ENCODE assay signal across 16 cellular contexts in genomic region chr2:5723791-5724735, GRCh38. TPM values are rescaled to one million over a fixed set of nuclear protein-coding genes. Genes with fewer than 3 reads are reported as not detected.
A peak's percentile ranks its signal among the peaks of the same experiment; 100 is the strongest.
DNase-seq lines count a peak whose midpoint lies in the region; ATAC-seq and TF ChIP-seq lines count a peak whose summit lies in the region.
"Had no signal": no experiment of that assay in that cellular context is flagged by ENCODE, and none has a peak within 500 bp of the region (broad histone marks: within the 10 kb centered on the region; RNA-seq: fewer than 3 reads in every experiment).

No MANE protein-coding gene starts in this region.

- H3K4me3 Mint-ChIP-seq in WTC11 (no peak overlapping the region), progenitor cell of endocrine pancreas (ENCODE audit: low read depth) (peak overlapping the region; percentile 14)
- H3K4me3 Mint-ChIP-seq: B cell; CD8-positive, alpha-beta T cell had no signal

- H3K9ac ChIP-seq in IMR-90 (ENCODE audit: low read depth, low read length) (no peak overlapping the region), iPS-20b (ENCODE audit: low read depth, low read length) (peak overlapping the region; percentile 73; the same call in 1 of the 2 replicates)
- H3K9ac ChIP-seq: BLaER1 treated with 17β-estradiol and CSF1 and Interleukin-3, amounts not matched to agents 10 nM and 100 nM had no signal

- H2AFZ ChIP-seq in IMR-90 (replicated peaks; ENCODE audit: low read length, poor library complexity): no peak overlapping the region

- no peaks in the 10 kb centered on the region for H4K20me1 ChIP-seq in IMR-90 (ENCODE audit: insufficient read depth, low read length)
- H4K20me1 ChIP-seq: BLaER1 treated with 17β-estradiol and CSF1 and Interleukin-3, amounts not matched to agents 10 nM and 100 nM had no signal

- DNase-seq in IMR-90 (peak; percentile 32), WTC11 (ENCODE audit: low spot score) (no peak), progenitor cell of endocrine pancreas (ENCODE audit: low spot score, unreplicated experiment) (no peak), NCI-H524 treated with DMSO at 0.1 percent for 48 hours (lab: John Stamatoyannopoulos, UW) (no peak)
- DNase-seq in NK-92 treated with Interleukin-12 subunit alpha and Interleukin-12 subunit beta, amount 100 ng/mL, for 24 hours (lab: John Stamatoyannopoulos, UW): no peak
- DNase-seq: Calu3; CD8-positive, alpha-beta T cell; DMS79 treated with DMSO at 0.1 percent for 48 hours; HCEC 1CT had no signal

- no peaks in the 10 kb centered on the region for H3K9me1 ChIP-seq in IMR-90 (ENCODE audit: insufficient read depth, low read length)

- H3K4ac ChIP-seq in IMR-90 (ENCODE audit: low read depth, low read length): no peak overlapping the region

- H3K14ac ChIP-seq in IMR-90 (replicated peaks; ENCODE audit: low read depth, low read length): no peak overlapping the region

- H3K4me1 ChIP-seq in IMR-90 (ENCODE audit: control insufficient read depth, insufficient read depth, low read length): peaks cover 10% of the 10 kb centered on the region; the same call in 1 of the 2 replicates
- peaks cover 15% of the 10 kb centered on the region for H3K4me1 ChIP-seq in iPS-20b (ENCODE audit: insufficient read depth, low read length)
- H3K4me1 ChIP-seq: BLaER1 treated with 17β-estradiol and CSF1 and Interleukin-3, amounts not matched to agents 10 nM and 100 nM had no signal

- H3K4me3 ChIP-seq in IMR-90 (ENCODE audit: insufficient read depth, low read depth, low read length): no peak overlapping the region
- no peak overlapping the region for H3K4me3 ChIP-seq in iPS-20b (ENCODE audit: low read length)
- H3K4me3 ChIP-seq: BLaER1 treated with 17β-estradiol and CSF1 and Interleukin-3, amounts not matched to agents 10 nM and 100 nM; K562 had no signal

- no peak overlapping the region for H4K5ac ChIP-seq in IMR-90 (ENCODE audit: low read depth, low read length)

- TF ChIP-seq POLR2A in IMR-90 (IDR thresholded peaks at IDR 0.05; ENCODE audit: low read depth, low read length): no peak

- H3K27ac Mint-ChIP-seq in WTC11 (peak overlapping the region; percentile 100), progenitor cell of endocrine pancreas (peak overlapping the region; percentile 92)
- H3K27ac Mint-ChIP-seq: B cell; CD8-positive, alpha-beta T cell had no signal

- BruUV-seq in IMR-90 (replicated peaks; lab: Mats Ljungman, UMichigan): no TSS peak

- intact Hi-C loops in IMR-90 (cut with micrococcal nuclease): no loop called here

- POLR2A ChIA-PET in IMR-90 (lab: Charles Lee; ENCODE audit: unreplicated experiment): no interaction called here
- POLR2A ChIA-PET in WTC11 (lab: Charles Lee): no interaction called here

- peaks cover 31% of the 10 kb centered on the region for H3K4me1 Mint-ChIP-seq in WTC11
- peaks cover 50% of the 10 kb centered on the region for H3K4me1 Mint-ChIP-seq in progenitor cell of endocrine pancreas (ENCODE audit: low read depth)

- H2AK5ac ChIP-seq in IMR-90 (ENCODE audit: low read depth, low read length): no peak overlapping the region

- H4K8ac ChIP-seq in IMR-90 (ENCODE audit: low read depth in 2 of 2, low read length in 2 of 2): no peak overlapping the region

- no peak overlapping the region for H3K4me2 ChIP-seq in IMR-90 (ENCODE audit: low read depth, low read length)
- H3K4me2 ChIP-seq: BLaER1 treated with 17β-estradiol and CSF1 and Interleukin-3, amounts not matched to agents 10 nM and 100 nM had no signal

- H2BK5ac ChIP-seq in IMR-90 (ENCODE audit: low read depth, low read length, poor library complexity, severe bottlenecking): no peak overlapping the region

- H3K56ac ChIP-seq in IMR-90 (ENCODE audit: extremely low read depth, insufficient read depth, low read length): no peak overlapping the region

- H3K36me3 Mint-ChIP-seq in WTC11 (peaks cover 16% of the 10 kb centered on the region), progenitor cell of endocrine pancreas (ENCODE audit: insufficient read depth) (no peaks in the 10 kb centered on the region)
- H3K36me3 Mint-ChIP-seq: CD8-positive, alpha-beta T cell had no signal

- H2AK9ac ChIP-seq in IMR-90 (replicated peaks; ENCODE audit: low read depth, low read length, poor library complexity): no peak overlapping the region

- H2BK120ac ChIP-seq in IMR-90 (ENCODE audit: low read depth, low read length): no peak overlapping the region

- H3K9me3 Mint-ChIP-seq in WTC11 (peaks cover 26% of the 10 kb centered on the region), progenitor cell of endocrine pancreas (ENCODE audit: low read depth) (no peaks in the 10 kb centered on the region)

- H3K27me3 Mint-ChIP-seq in WTC11 (ENCODE audit: low read depth) (peaks cover 3% of the 10 kb centered on the region; the same call in 1 of the 2 replicates), progenitor cell of endocrine pancreas (no peaks in the 10 kb centered on the region)

- 50% methylated on average over 5 of the region's 17 CpGs; no CpG with 5 or more reads in 1 of the 2 experiments for WGBS in IMR-90 (ENCODE audit: extremely low coverage in 2 of 2, insufficient read length in 1 of 2), 2 experiments

- dilution Hi-C loops in IMR-90 (cut with HindIII; ENCODE audit: low sequenced_read_pairs, unreplicated experiment): no loop called here

- no peak overlapping the region for H4K91ac ChIP-seq in IMR-90 (ENCODE audit: insufficient read depth, low read depth, low read length)

- in situ Hi-C loops in IMR-90 (cut with MboI; ENCODE audit: low sequenced_read_pairs): no loop called here

- H3K79me1 ChIP-seq in IMR-90 (ENCODE audit: low read depth in 1 of 2, low read length in 2 of 2): no peaks in the 10 kb centered on the region

- H3K18ac ChIP-seq in IMR-90 (ENCODE audit: low read depth, low read length): no peak overlapping the region

- H3K36me3 ChIP-seq in IMR-90 (ENCODE audit: control insufficient read depth, insufficient read depth, low read length) (no peaks in the 10 kb centered on the region), iPS-20b (ENCODE audit: insufficient read depth, low read depth, low read length) (no peaks in the 10 kb centered on the region)
- H3K36me3 ChIP-seq: BLaER1 treated with 17β-estradiol and CSF1 and Interleukin-3, amounts not matched to agents 10 nM and 100 nM had no signal

- H2BK20ac ChIP-seq in IMR-90 (ENCODE audit: low read depth, low read length): no peak overlapping the region

- H2BK15ac ChIP-seq in IMR-90 (ENCODE audit: low read depth, low read length): no peak overlapping the region

- H3K23ac ChIP-seq in IMR-90 (ENCODE audit: low read depth, low read length): no peak overlapping the region

- no peak for TF ChIP-seq RAD21 in IMR-90 (IDR thresholded peaks at IDR 0.05; ENCODE audit: low read length)

- ATAC-seq in IMR-90 (ENCODE audit: low read depth): no peak
- ATAC-seq in WTC11: no peak
- no peak for ATAC-seq in HG02885 (IDR thresholded peaks at IDR 0.05; ENCODE audit: poor library complexity, unreplicated experiment)
- ATAC-seq: CD8-positive, alpha-beta T cell; K562 had no signal

- H3K9me3 ChIP-seq in IMR-90 (ENCODE audit: control insufficient read depth, insufficient read depth, low read length): no peaks in the 10 kb centered on the region
- no peaks in the 10 kb centered on the region for H3K9me3 ChIP-seq in iPS-20b (ENCODE audit: insufficient read depth, low read depth, low read length)

- H3K27ac ChIP-seq in IMR-90 (ENCODE audit: insufficient read depth, low read length): no peak overlapping the region
- peak overlapping the region; percentile 74 for H3K27ac ChIP-seq in iPS-20b (ENCODE audit: low read length)
- H3K27ac ChIP-seq: BLaER1 treated with 17β-estradiol and CSF1 and Interleukin-3, amounts not matched to agents 10 nM and 100 nM had no signal

- no peak for TF ChIP-seq CTCF in IMR-90 (conservative IDR thresholded peaks at IDR 0.05; ENCODE audit: low read depth, low read length)
- TF ChIP-seq CTCF in WTC11 (IDR thresholded peaks at IDR 0.05): no peak
- no peak for TF ChIP-seq CTCF in progenitor cell of endocrine pancreas (IDR thresholded peaks at IDR 0.05; ENCODE audit: unreplicated experiment)

- CTCF ChIA-PET in IMR-90 (lab: Yijun Ruan, JAX): no interaction called here
- CTCF ChIA-PET in WTC11 (lab: Charles Lee): no interaction called here

- H3K27me3 ChIP-seq in IMR-90 (ENCODE audit: control insufficient read depth, insufficient read depth, low read length) (no peaks in the 10 kb centered on the region), iPS-20b (ENCODE audit: insufficient read depth, low read length) (no peaks in the 10 kb centered on the region)

TF ChIP-seq in IMR-90, 13 proteins besides CTCF, POLR2A, EP300 and RAD21:
- no peak for TF ChIP-seq CHD1 (IDR thresholded peaks at IDR 0.05; ENCODE audit: low read depth, low read length)
TF ChIP-seq in IMR-90: peak in this region for 0.

TF ChIP-seq in WTC11, 78 proteins besides CTCF, POLR2A, EP300 and RAD21 (continues in another document):
- TF ChIP-seq ETV6 (CRISPR knock-in tag; IDR thresholded peaks at IDR 0.05): no peak
- no peak for TF ChIP-seq ESRRA (CRISPR knock-in tag; IDR thresholded peaks at IDR 0.05; ENCODE audit: borderline replicate concordance)
- no peak for TF ChIP-seq E2F5 (CRISPR knock-in tag; IDR thresholded peaks at IDR 0.05)
- TF ChIP-seq IRF2 (CRISPR knock-in tag; IDR thresholded peaks at IDR 0.05; ENCODE audit: borderline replicate concordance, low read depth): no peak

RNA-seq across cellular contexts. Expression of gene SOX11, which starts 31.9 kb away (rescaled TPM):
- total RNA-seq in IMR-90 (2012; rRNA removed) (2.2 and 4.7 TPM in 2 replicates), WTC11 (2021) (22.5 to 24.8 TPM (median 24.0 TPM) in 3 replicates), progenitor cell of endocrine pancreas (146 and 154 TPM in 2 replicates)
- 1.9 and 2.2 TPM in 2 replicates for polyA plus RNA-seq in IMR-90 (2012; rRNA removed)
- 0.78 and 1.3 TPM in 2 replicates for polyA plus RNA-seq in IMR-90 (2012; cell fraction: cytosol; rRNA removed)
- polyA plus RNA-seq in IMR-90 (2012; cell fraction: nucleus; rRNA removed; ENCODE audit: low replicate concordance): 2.7 and 3.1 TPM in 2 replicates
- total RNA-seq: B cell; Calu3; CD8-positive, alpha-beta T cell; G401; HT-29 had no signal
- polyA plus RNA-seq: K562 had no signal
